Comparison of ENCODE assay signal across 10 cellular contexts in the genomic region with DNA sequence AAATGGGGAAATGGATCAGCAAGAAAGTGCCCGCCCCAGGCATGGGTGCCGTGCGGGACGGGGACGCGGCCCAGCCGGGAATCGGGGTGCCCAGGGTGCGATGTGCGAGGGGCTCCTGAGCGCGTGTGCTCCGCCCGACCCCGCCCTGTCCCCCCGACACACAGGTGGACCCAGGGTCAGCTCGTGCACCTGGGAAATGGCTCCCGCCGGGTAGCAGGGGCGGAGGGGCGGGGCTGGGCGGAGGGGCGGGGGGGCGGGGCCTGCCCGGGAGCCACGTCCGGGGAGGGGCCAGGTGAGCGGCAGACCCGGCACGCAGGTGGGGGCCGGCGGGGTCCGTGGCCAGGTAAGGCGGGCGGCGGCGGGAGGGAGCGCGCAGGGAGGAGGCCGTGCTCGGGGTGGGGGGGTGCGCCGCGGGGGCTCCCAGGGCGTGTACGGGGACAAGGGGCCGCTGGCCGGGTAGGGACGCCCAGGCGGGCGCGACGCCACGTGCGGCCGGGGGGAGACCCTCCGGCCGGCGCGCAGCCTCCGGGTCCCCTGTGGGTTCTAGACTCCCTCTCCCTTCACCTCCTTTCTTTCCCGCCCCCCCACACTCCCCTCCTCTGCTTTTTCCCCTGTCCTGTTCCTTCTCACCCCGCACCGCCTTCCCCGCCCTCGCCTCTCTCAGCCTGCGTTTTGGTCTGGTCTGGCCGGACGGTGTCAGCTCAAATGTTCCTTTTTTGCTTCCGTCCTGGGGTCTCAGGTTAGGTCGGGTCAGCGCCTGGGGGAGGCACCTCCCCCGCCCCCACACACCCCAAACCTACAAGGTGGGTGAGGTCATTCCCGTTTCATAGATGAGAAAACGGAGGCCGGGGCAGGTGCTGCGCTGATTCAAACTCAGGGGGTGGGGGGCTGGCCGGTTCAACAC. TPM values are rescaled to one million over a fixed set of nuclear protein-coding genes. Genes with fewer than 3 reads are reported as not detected.
DNase-seq lines count a peak whose midpoint lies in the region; ATAC-seq and TF ChIP-seq lines count a peak whose summit lies in the region.
"Had no signal": no experiment of that assay in that cellular context is flagged by ENCODE, and none has a peak within 500 bp of the region (broad histone marks: within the 10 kb centered on the region; RNA-seq: fewer than 3 reads in every experiment).

ARHGAP8 (plus strand) TSS at position 291 of the 904 bp plus-strand sequence. CDS start 33,953 bp downstream, outside the sequence.

- H3K27me3 ChIP-seq in osteoblast (ENCODE audit: insufficient read depth, low read length) (peaks cover 49% of the 10 kb centered on the region), tibial artery (peaks cover 0 to 68% of the 10 kb centered on the region in 2 donors)

- no peaks in the 10 kb centered on the region for H3K36me3 ChIP-seq in osteoblast (ENCODE audit: insufficient read depth, low read length)
- H3K36me3 ChIP-seq in tibial artery, result no peaks in the 10 kb centered on the region

- H3K27me3 Mint-ChIP-seq in endothelial cell (ENCODE audit: unreplicated experiment), result peaks cover 14% of the 10 kb centered on the region

- peaks cover 7% of the 10 kb centered on the region for H3K4me1 ChIP-seq in osteoblast (ENCODE audit: insufficient read depth, low read length)
- peaks cover 0 to 18% (median 5%) of the 10 kb centered on the region in 4 donors for H3K4me1 ChIP-seq in tibial artery

- peak; percentile 7 for DNase-seq in NCI-H345 treated with DMSO at 0.1 percent for 48 hours (lab: John Stamatoyannopoulos, UW; ENCODE audit: unreplicated experiment)
- DNase-seq in endothelial cell (ENCODE audit: low spot score), result no peak
- peak; percentile 46 for DNase-seq in osteoblast (ENCODE audit: insufficient read length, low spot score, missing footprints)
- DNase-seq in NCI-H1694 (lab: John Stamatoyannopoulos, UW), result no peak
- no peak for DNase-seq in tibial artery
- DNase-seq: activated gamma-delta T cell had no signal

- peaks cover 3% of the 10 kb centered on the region for H3K4me1 Mint-ChIP-seq in endothelial cell (ENCODE audit: unreplicated experiment)

- H4K20me1 ChIP-seq in osteoblast (ENCODE audit: insufficient read depth, low read length), result no peaks in the 10 kb centered on the region

- H3K4me2 ChIP-seq in osteoblast (ENCODE audit: insufficient read depth, low read length), result peak within 1 kb of the TSS; percentile 19

- H3K4me3 ChIP-seq in GM08714 (ENCODE audit: low read length) (peak within 1 kb of the TSS; percentile 6; the same call in 1 of the 2 replicates), osteoblast (ENCODE audit: insufficient read depth, low read length) (no peak within 1 kb of the TSS), tibial artery (no peak within 1 kb of the TSS)

- no peak for ATAC-seq in GM18517 (IDR thresholded peaks at IDR 0.05; ENCODE audit: unreplicated experiment)
- ATAC-seq in HG03045 (IDR thresholded peaks at IDR 0.05; ENCODE audit: unreplicated experiment), result no peak

- H3K79me2 ChIP-seq in osteoblast (ENCODE audit: insufficient read depth, low read length), result no peaks in the 10 kb centered on the region

- no peak within 1 kb of the TSS for H3K27ac Mint-ChIP-seq in endothelial cell (ENCODE audit: unreplicated experiment)

- no peak for TF ChIP-seq CTCF in endothelial cell (IDR thresholded peaks at IDR 0.05; ENCODE audit: unreplicated experiment)
- TF ChIP-seq CTCF in osteoblast (IDR thresholded peaks at IDR 0.05; ENCODE audit: extremely low read depth, low read depth, low read length), result no peak
- no peak for TF ChIP-seq CTCF in tibial artery (IDR thresholded peaks at IDR 0.05)

- intact Hi-C loops in tibial artery (cut with DNase I; ENCODE audit: low total_unique reads), result no loop called here

- H3K9me3 Mint-ChIP-seq in endothelial cell (ENCODE audit: unreplicated experiment), result no peaks in the 10 kb centered on the region

- H3K27ac ChIP-seq in osteoblast (ENCODE audit: low read depth, low read length) (no peak within 1 kb of the TSS), tibial artery (no peak within 1 kb of the TSS)

- H2AFZ ChIP-seq in osteoblast (ENCODE audit: low read length), result no peak within 1 kb of the TSS

- no peaks in the 10 kb centered on the region for H3K36me3 Mint-ChIP-seq in endothelial cell (ENCODE audit: low read depth, unreplicated experiment)

- no peaks in the 10 kb centered on the region for H3K9me3 ChIP-seq in osteoblast (ENCODE audit: low read depth, low read length)
- H3K9me3 ChIP-seq in tibial artery, result peaks cover 0 to 8% (median 0%) of the 10 kb centered on the region in 3 donors

- peak within 1 kb of the TSS; percentile 65 for H3K4me3 Mint-ChIP-seq in endothelial cell (ENCODE audit: unreplicated experiment)

RNA-seq across cellular contexts. Expression of gene ARHGAP8, which starts in this region (rescaled TPM):
- total RNA-seq in endothelial cell (ENCODE audit: unreplicated experiment), result 0.80 TPM
- 0.29 and 0.36 TPM in 2 replicates for total RNA-seq in osteoblast
- total RNA-seq: LHCN-M2 had no signal

Comparison
In these comparisons a context has a peak if more than half of its experiments do, and no peak if none do; other contexts are left out.
1. Peak in DNase-seq and H3K4me2 ChIP-seq in osteoblast; RNA of the gene not detected or under 1 TPM.